In the genomic region with DNA sequence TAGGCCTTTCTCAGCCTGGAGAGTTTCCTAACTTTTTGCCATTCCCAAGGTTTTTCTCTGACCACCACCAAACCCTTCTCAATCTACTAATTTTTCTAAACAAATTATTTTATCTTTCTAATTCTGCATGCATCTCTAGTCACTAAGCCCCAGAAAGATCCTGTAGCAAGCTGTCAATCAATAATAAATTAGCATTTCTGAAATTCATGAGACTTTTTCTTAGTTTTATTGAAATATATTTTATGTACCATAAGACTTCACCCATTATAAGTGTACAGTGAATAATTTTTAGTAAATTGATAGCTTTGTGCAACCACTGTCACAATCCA, we compare ENCODE assay signal across 13 cellular contexts. TPM values are rescaled to one million over a fixed set of nuclear protein-coding genes. Genes with fewer than 3 reads are reported as not detected.
DNase-seq lines count a peak whose midpoint lies in the region; ATAC-seq, FAIRE-seq and TF ChIP-seq lines count a peak whose summit lies in the region.
"Had no signal": no experiment of that assay in that cellular context is flagged by ENCODE, and none has a peak within 500 bp of the region (broad histone marks: within the 10 kb centered on the region; RNA-seq: fewer than 3 reads in every experiment).

No MANE protein-coding gene starts in this region.

- no peaks in the 10 kb centered on the region for H3K9me3 ChIP-seq in GM23248 (ENCODE audit: low read depth)
- no peaks in the 10 kb centered on the region for H3K9me3 ChIP-seq in mesenchymal stem cell (ENCODE audit: control insufficient read depth, low read length)
- H3K9me3 ChIP-seq in kidney (ENCODE audit: control insufficient read depth in 1 of 2, low read length in 2 of 2): peaks cover 0 to 2% of the 10 kb centered on the region in 2 donors

- H3K9me2 ChIP-seq in GM23248 (ENCODE audit: insufficient read depth): no peaks in the 10 kb centered on the region

- no peak for FAIRE-seq in kidney (lab: Jason Lieb, UNC)

- no peak overlapping the region for H3K27ac ChIP-seq in 22Rv1
- peak overlapping the region; percentile 97 for H3K27ac ChIP-seq in GM23248
- H3K27ac ChIP-seq in mesenchymal stem cell (ENCODE audit: low read length, poor library complexity, severe bottlenecking): peak overlapping the region; percentile 99
- H3K27ac ChIP-seq in kidney (ENCODE audit: low read depth in 2 of 2, low read length in 2 of 2): no peak overlapping the region

- H3K36me3 Mint-ChIP-seq in activated T-helper 17 cell treated with anti-CD3 and anti-CD28 coated beads, Interleukin-2, amount 50 U/mL, for 72 hours (ENCODE audit: low read depth): no peaks in the 10 kb centered on the region

- DNase-seq in GM23248 (no peak), mesenchymal stem cell (no peak), globus pallidus (ENCODE audit: low spot score) (no peak), kidney (no peak), NCI-H146 (lab: John Stamatoyannopoulos, UW) (no peak)
- DNase-seq: DMS153 had no signal

- no peak overlapping the region for H3K14ac ChIP-seq in mesenchymal stem cell (ENCODE audit: low read length in 2 of 2)

- H3K27me3 Mint-ChIP-seq in activated T-helper 17 cell treated with anti-CD3 and anti-CD28 coated beads, Interleukin-2, amount 50 U/mL, for 72 hours: no peaks in the 10 kb centered on the region

- H2BK5ac ChIP-seq in mesenchymal stem cell (ENCODE audit: low read depth, low read length, poor library complexity, severe bottlenecking): no peak overlapping the region

- H3K4me1 ChIP-seq in GM23248 (ENCODE audit: insufficient read depth) (peaks cover 24% of the 10 kb centered on the region), mesenchymal stem cell (ENCODE audit: control insufficient read depth, insufficient read depth, low read depth, low read length) (peaks cover 6% of the 10 kb centered on the region), kidney (ENCODE audit: control insufficient read depth in 1 of 2, insufficient read depth in 1 of 2, low read depth in 1 of 2, low read length in 2 of 2) (peaks cover 0 to 7% of the 10 kb centered on the region in 2 donors)

- no peak overlapping the region for H3K4ac ChIP-seq in mesenchymal stem cell (ENCODE audit: low read depth in 1 of 2, low read length in 2 of 2)

- H3K4me3 Mint-ChIP-seq in activated T-helper 17 cell treated with anti-CD3 and anti-CD28 coated beads, Interleukin-2, amount 50 U/mL, for 72 hours: peak overlapping the region; percentile 71
- H3K4me3 Mint-ChIP-seq: GM23338, neural crest cell had no signal

- H3K9me3 Mint-ChIP-seq in activated T-helper 17 cell treated with anti-CD3 and anti-CD28 coated beads, Interleukin-2, amount 50 U/mL, for 72 hours: no peaks in the 10 kb centered on the region

- no peak for ATAC-seq in activated T-helper 17 cell treated with anti-CD3 and anti-CD28 coated beads, Interleukin-2, amount 50 U/mL, for 72 hours (replicated peaks)
- ATAC-seq in HG03442 (IDR thresholded peaks at IDR 0.05; ENCODE audit: unreplicated experiment): no peak

- H4K8ac ChIP-seq in mesenchymal stem cell (ENCODE audit: low read length): no peak overlapping the region

- TF ChIP-seq CTCF in 22Rv1 (IDR thresholded peaks at IDR 0.05) (peak; percentile 74), kidney (IDR thresholded peaks at IDR 0.05; ENCODE audit: borderline replicate concordance, extremely low read depth, insufficient read depth) (no peak)

- H3K4me3 ChIP-seq in GM23248 (no peak overlapping the region), mesenchymal stem cell (ENCODE audit: insufficient read depth in 1 of 2, low read depth in 1 of 2, low read length in 2 of 2) (no peak overlapping the region), kidney (ENCODE audit: low read length in 2 of 2) (no peak overlapping the region)
- H3K4me3 ChIP-seq: GM23338, lung had no signal

- H3K79me2 ChIP-seq in GM23248 (ENCODE audit: insufficient read depth): no peaks in the 10 kb centered on the region

- H3K27ac Mint-ChIP-seq in activated T-helper 17 cell treated with anti-CD3 and anti-CD28 coated beads, Interleukin-2, amount 50 U/mL, for 72 hours: peak overlapping the region; percentile 75
- H3K27ac Mint-ChIP-seq: WTC11 had no signal

- H3K36me3 ChIP-seq in GM23248 (ENCODE audit: low read depth) (no peaks in the 10 kb centered on the region), mesenchymal stem cell (ENCODE audit: control insufficient read depth in 1 of 2, insufficient read depth in 2 of 2, low read depth in 1 of 2, low read length in 2 of 2) (no peaks in the 10 kb centered on the region), kidney (ENCODE audit: control insufficient read depth in 1 of 2, insufficient read depth in 2 of 2, low read length in 2 of 2) (no peaks in the 10 kb centered on the region)

- in situ Hi-C loops in GM23248 (cut with MboI): loop anchor here (10.0 kb wide), 1 partner anchor 221 kb away; no protein-coding TSS in a partner anchor

- H3K18ac ChIP-seq in mesenchymal stem cell (ENCODE audit: low read depth in 1 of 2, low read length in 2 of 2): no peak overlapping the region

- peaks cover 31% of the 10 kb centered on the region for H3F3A ChIP-seq in GM23248 (ENCODE audit: insufficient read depth)

- H3K27me3 ChIP-seq in GM23248 (replicated peaks; ENCODE audit: insufficient read depth) (no peaks in the 10 kb centered on the region), mesenchymal stem cell (ENCODE audit: control insufficient read depth in 1 of 2, insufficient read depth in 1 of 2, low read length in 2 of 2) (no peaks in the 10 kb centered on the region)

- no peak overlapping the region for H2AK5ac ChIP-seq in mesenchymal stem cell (ENCODE audit: low read length, severe bottlenecking)

- no peak overlapping the region for H3K23ac ChIP-seq in mesenchymal stem cell (ENCODE audit: low read length in 2 of 2)

- H3K4me1 Mint-ChIP-seq in activated T-helper 17 cell treated with anti-CD3 and anti-CD28 coated beads, Interleukin-2, amount 50 U/mL, for 72 hours: peaks cover 23% of the 10 kb centered on the region
- H3K4me1 Mint-ChIP-seq: WTC11 had no signal

- intact Hi-C loops in kidney (cut with DNase I): no loop called here

- no peak overlapping the region for H2BK12ac ChIP-seq in mesenchymal stem cell (ENCODE audit: low read length in 2 of 2)

- H3K4me2 ChIP-seq in GM23248 (ENCODE audit: unreplicated experiment): peak overlapping the region; percentile 30
- H3K4me2 ChIP-seq in mesenchymal stem cell (ENCODE audit: low read length, poor library complexity, severe bottlenecking): no peak overlapping the region
- H3K4me2 ChIP-seq: GM23338 had no signal

- H2AFZ ChIP-seq in GM23248 (peak overlapping the region; percentile 59; the same call in 1 of the 2 replicates), mesenchymal stem cell (ENCODE audit: low read depth, low read length) (no peak overlapping the region)

- H2BK120ac ChIP-seq in mesenchymal stem cell (ENCODE audit: low read depth, low read length): no peak overlapping the region

- no peak overlapping the region for H2BK15ac ChIP-seq in mesenchymal stem cell (ENCODE audit: low read depth, poor library complexity, severe bottlenecking)

- no peaks in the 10 kb centered on the region for H4K20me1 ChIP-seq in GM23248 (ENCODE audit: insufficient read depth)

- H3K79me1 ChIP-seq in mesenchymal stem cell (replicated peaks; ENCODE audit: low read length, poor library complexity, severe bottlenecking): no peaks in the 10 kb centered on the region

- H3K9ac ChIP-seq in GM23248 (0 out of 2 replicates have a peak overlapping the region, but pooled peaks have one; percentile 12), mesenchymal stem cell (ENCODE audit: low read length) (peak overlapping the region; percentile 72), kidney (ENCODE audit: low read length in 2 of 2) (no peak overlapping the region)

- no peak overlapping the region for H4K91ac ChIP-seq in mesenchymal stem cell (ENCODE audit: low read length)

RNA-seq across cellular contexts. Expression of gene AP4E1, which starts 22.4 kb away (rescaled TPM):
- total RNA-seq in GM23248 (2014; rRNA removed; shearing (Covaris generic)): 14.4 and 15.0 TPM in 2 replicates
- polyA plus RNA-seq in GM23248 (2016; fragmentation: Nextera tagmentation; extraction: Ambion mirVana) (6.2 and 6.6 TPM in 2 replicates), kidney (ENCODE audit: insufficient read depth, low read depth, low replicate concordance) (2.0 TPM)
- total RNA-seq in activated T-helper 17 cell treated with anti-CD3 and anti-CD28 coated beads, Interleukin-2, amount 50 U/mL, for 72 hours: 10 to 100 TPM; 10.6 to 15.6 TPM
- polyA plus RNA-seq in mesenchymal stem cell (2013, experiment 1 of 2): 3.7 TPM
- polyA plus RNA-seq in mesenchymal stem cell (2013, experiment 2 of 2): 3.9 TPM
- 9.8 TPM for total RNA-seq in kidney

Comparison
In these comparisons a context has a peak if more than half of its experiments do, and no peak if none do; other contexts are left out.
1. H3K27ac ChIP-seq: peak in GM23248 (single experiment) and mesenchymal stem cell (single experiment); none in 22Rv1 (single experiment) and kidney (0 of 2).
2. H3K9ac ChIP-seq: peak in GM23248 (single experiment) and mesenchymal stem cell (single experiment); none in kidney (0 of 2).